ENCODE assay signal across 8 cellular contexts in genomic region chr6:148166339-148166949, GRCh38.
DNase-seq lines count a peak whose midpoint lies in the region; ATAC-seq and TF ChIP-seq lines count a peak whose summit lies in the region.

No MANE protein-coding gene starts in this region.

- H3K4me3 ChIP-seq in adrenal gland (no peak overlapping the region), transverse colon (no peak overlapping the region)

- peak; percentile 65 for ATAC-seq in GM18867 (IDR thresholded peaks at IDR 0.05; ENCODE audit: unreplicated experiment)
- ATAC-seq in HG03097 (IDR thresholded peaks at IDR 0.05; ENCODE audit: low FRiP score, unreplicated experiment) = no peak

- no peaks in the 10 kb centered on the region for H3K36me3 ChIP-seq in adrenal gland (replicated peaks in 1 of 2)
- no peaks in the 10 kb centered on the region for H3K36me3 ChIP-seq in transverse colon

- intact Hi-C loops in adrenal gland (cut with DNase I) = loop anchor here (5.0 kb wide), 2 partner anchors 86 to 659 kb away; partner anchors contain the start of gene SAMD5 (in 2 of the 2)
- intact Hi-C loops in transverse colon (cut with DNase I; ENCODE audit: low total_unique reads) = loop anchor here (1.0 kb wide), 1 partner anchor 660 kb away; no protein-coding TSS in a partner anchor

- DNase-seq in AML-193 (lab: John Stamatoyannopoulos, UW) = peak; percentile 54 to 67
- peak; percentile 2 for DNase-seq in NCI-H1694 treated with DMSO at 0.1 percent for 48 hours (lab: John Stamatoyannopoulos, UW)
- no peak for DNase-seq in adrenal gland
- peak; percentile 33 for DNase-seq in iPS-NIHi7 (ENCODE audit: extremely low spot score)
- DNase-seq in transverse colon = no peak
- no peak for DNase-seq in activated effector memory CD4-positive, alpha-beta T cell treated with anti-CD3 and anti-CD28 coated beads, Interleukin-2, amount 50 U/mL, for 16 hours

- H3K27me3 ChIP-seq in adrenal gland = no peaks in the 10 kb centered on the region
- H3K27me3 ChIP-seq in transverse colon = no peaks in the 10 kb centered on the region

- no peak for TF ChIP-seq EP300 in transverse colon (IDR thresholded peaks at IDR 0.05; ENCODE audit: low read depth)

- TF ChIP-seq POLR2A in adrenal gland (IDR thresholded peaks at IDR 0.05) = no peak
- TF ChIP-seq POLR2A in transverse colon (IDR thresholded peaks at IDR 0.05) = no peak

- TF ChIP-seq CTCF in adrenal gland (IDR thresholded peaks at IDR 0.05) (peak; percentile 44 to 75 (median 64)), transverse colon (IDR thresholded peaks at IDR 0.05) (peak; percentile 63 to 70 (median 68))

- H3K9me3 ChIP-seq in adrenal gland (replicated peaks in 1 of 3) = no peaks in the 10 kb centered on the region
- no peaks in the 10 kb centered on the region for H3K9me3 ChIP-seq in transverse colon

- H3K27ac ChIP-seq in adrenal gland (no peak overlapping the region), transverse colon (no peak overlapping the region)

- in situ Hi-C loops in transverse colon (cut with MboI; ENCODE audit: low pct_ligation_motif_present in 1 of 4, low pct_unique_long_range_greater_than_20kb in 1 of 4, low sequenced_read_pairs in 3 of 4) = loop anchor here in 3 of 4 donors (10.0 kb wide), 1 partner anchor 662 kb away; the partner anchor contains the start of gene SAMD5 (in 3 of the 3)

- H3K4me1 ChIP-seq in adrenal gland (replicated peaks in 1 of 2) (no peaks in the 10 kb centered on the region), transverse colon (no peaks in the 10 kb centered on the region)

- 31 to 41% (median 38%) methylated on average over 6 of the region's 6 CpGs for WGBS in adrenal gland, 4 donors
- whole genome bisulfite sequencing in transverse colon (ENCODE audit: low coverage in 1 of 2), 2 donors = 4 to 33% methylated on average over 4 to 6 of the region's 6 CpGs

Comparison
In these comparisons a context has a peak if more than half of its experiments do, and no peak if none do; other contexts are left out.
1. DNase-seq: peak in AML-193 (2 of 2), NCI-H1694 treated with DMSO at 0.1 percent for 48 hours (single experiment) and iPS-NIHi7 (single experiment); none in adrenal gland (0 of 7), transverse colon (single experiment) and activated effector memory CD4-positive, alpha-beta T cell treated with anti-CD3 and anti-CD28 coated beads, Interleukin-2, amount 50 U/mL, for 16 hours (single experiment).